In the genomic region with DNA sequence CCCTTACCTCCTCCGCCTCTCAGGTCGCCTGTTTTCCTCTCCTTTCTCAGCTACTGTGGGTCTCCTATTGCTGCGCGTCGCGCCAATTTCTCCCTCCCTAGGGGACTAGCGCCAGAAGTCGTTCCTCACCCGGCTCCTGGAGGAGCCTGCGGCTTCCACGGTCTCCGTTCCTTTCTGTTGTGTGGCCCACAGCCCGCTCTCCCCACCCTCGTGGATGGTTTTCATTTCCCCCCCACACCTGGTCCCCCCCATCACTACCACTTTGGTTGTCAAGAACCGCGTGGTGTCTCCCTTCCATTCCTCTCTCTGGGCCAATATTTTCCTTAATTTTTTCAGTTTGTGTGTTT, we compare ENCODE assay signal across 8 cellular contexts. TPM values are rescaled to one million over a fixed set of nuclear protein-coding genes. Genes with fewer than 3 reads are reported as not detected.
DNase-seq lines count a peak whose midpoint lies in the region; ATAC-seq and TF ChIP-seq lines count a peak whose summit lies in the region.

No MANE protein-coding gene starts in this region.

- intact Hi-C loops in colonic mucosa (cut with DNase I), result loop anchor here (10.0 kb wide), 1 partner anchor 62 kb away; the partner anchor contains the start of gene SMYD3
- intact Hi-C loops in testis (cut with DNase I; ENCODE audit: low total_unique reads), result no loop called here

- H3K4me3 ChIP-seq in HEK293 (ENCODE audit: low read depth, low read length), result peak overlapping the region; percentile 75
- peak overlapping the region; percentile 93 for H3K4me3 ChIP-seq in colonic mucosa
- H3K4me3 ChIP-seq in lung, result peak overlapping the region; percentile 81
- peak overlapping the region; percentile 76 to 100 for H3K4me3 ChIP-seq in testis

- no peaks in the 10 kb centered on the region for H3K4me1 ChIP-seq in HEK293 (ENCODE audit: control insufficient read depth, insufficient read depth, low read length)
- H3K4me1 ChIP-seq in colonic mucosa, result peaks cover 8% of the 10 kb centered on the region
- H3K4me1 ChIP-seq in lung (ENCODE audit: control insufficient read depth in 2 of 2, insufficient read depth in 2 of 2, low read length in 2 of 2), result peaks cover 5 to 9% of the 10 kb centered on the region in 2 donors
- H3K4me1 ChIP-seq in testis, result peaks cover 22% of the 10 kb centered on the region

- CTCF ChIA-PET in HEK293 (lab: Yijun Ruan, JAX), result no interaction called here

- POLR2A ChIA-PET in HEK293 (lab: Yijun Ruan, JAX), result no interaction called here

- H3K27ac ChIP-seq in HEK293 (ENCODE audit: extremely low read depth, low read depth, low read length) (peak overlapping the region; percentile 38; the same call in 1 of the 2 replicates), colonic mucosa (peak overlapping the region; percentile 98), lung (ENCODE audit: low read depth in 1 of 2, low read length in 1 of 2) (peak overlapping the region; percentile 93 to 95), testis (peak overlapping the region; percentile 95 to 97)

- H3K9me3 ChIP-seq in HEK293 (ENCODE audit: control insufficient read depth, insufficient read depth, low read depth, low read length) (no peaks in the 10 kb centered on the region), colonic mucosa (no peaks in the 10 kb centered on the region), lung (ENCODE audit: control insufficient read depth in 2 of 2, insufficient read depth in 1 of 2, low read length in 1 of 2) (no peaks in the 10 kb centered on the region), testis (no peaks in the 10 kb centered on the region)

- WGBS in lung, 2 donors, result 0% methylated on average over 15 to 16 of the region's 16 CpGs
- WGBS in testis, 2 donors, result 0 to 1% methylated on average over 16 of the region's 16 CpGs

- H3K27me3 ChIP-seq in colonic mucosa (no peaks in the 10 kb centered on the region), lung (ENCODE audit: control insufficient read depth, insufficient read depth) (no peaks in the 10 kb centered on the region), testis (no peaks in the 10 kb centered on the region)

- peak overlapping the region; percentile 86 to 96 for H3K9ac ChIP-seq in colonic mucosa (ENCODE audit: low read depth in 2 of 2, low read length in 2 of 2)

- no peak for TF ChIP-seq POLR2A in testis (IDR thresholded peaks at IDR 0.05)

- peak; percentile 19 to 26 for DNase-seq in activated CD4-positive, alpha-beta T cell treated with anti-CD3 and anti-CD28 coated beads for 24 hours (ENCODE audit: low read depth in 2 of 2)
- no peak for DNase-seq in activated CD4-positive, alpha-beta T cell treated with anti-CD3 and anti-CD28 coated beads for 1 hour
- DNase-seq in NCI-H226 (peak; percentile 9), colonic mucosa (no peak), lung (ENCODE audit: low spot score) (no peak), testis (peak; percentile 55), NCI-H1048 (lab: John Stamatoyannopoulos, UW) (no peak)

- H3K36me3 ChIP-seq in HEK293 (ENCODE audit: control insufficient read depth in 2 of 2, insufficient read depth in 1 of 2, low read length in 2 of 2) (peaks cover 0 to 8% of the 10 kb centered on the region in 2 experiments; a peak in 1 of 3 replicates), colonic mucosa (no peaks in the 10 kb centered on the region), lung (ENCODE audit: control insufficient read depth in 2 of 2, insufficient read depth in 2 of 2, low read length in 2 of 2) (no peaks in the 10 kb centered on the region), testis (ENCODE audit: low read depth, missing control alignments) (no peaks in the 10 kb centered on the region)

- TF ChIP-seq CTCF in HEK293 (tag by site-specific recombination; IDR thresholded peaks at IDR 0.05) (no peak), colonic mucosa (IDR thresholded peaks at IDR 0.05) (no peak), lung (IDR thresholded peaks at IDR 0.05; ENCODE audit: control extremely low read depth, extremely low read depth) (no peak), testis (IDR thresholded peaks at IDR 0.05) (no peak)

- ATAC-seq in lung (ENCODE audit: insufficient read depth, low FRiP score), result no peak

TF ChIP-seq in HEK293, 187 proteins besides CTCF, POLR2A, EP300 and RAD21:
- TF ChIP-seq ZNF707 (tag by site-specific recombination; IDR thresholded peaks at IDR 0.05), result no peak
- TF ChIP-seq, protein P1, sequence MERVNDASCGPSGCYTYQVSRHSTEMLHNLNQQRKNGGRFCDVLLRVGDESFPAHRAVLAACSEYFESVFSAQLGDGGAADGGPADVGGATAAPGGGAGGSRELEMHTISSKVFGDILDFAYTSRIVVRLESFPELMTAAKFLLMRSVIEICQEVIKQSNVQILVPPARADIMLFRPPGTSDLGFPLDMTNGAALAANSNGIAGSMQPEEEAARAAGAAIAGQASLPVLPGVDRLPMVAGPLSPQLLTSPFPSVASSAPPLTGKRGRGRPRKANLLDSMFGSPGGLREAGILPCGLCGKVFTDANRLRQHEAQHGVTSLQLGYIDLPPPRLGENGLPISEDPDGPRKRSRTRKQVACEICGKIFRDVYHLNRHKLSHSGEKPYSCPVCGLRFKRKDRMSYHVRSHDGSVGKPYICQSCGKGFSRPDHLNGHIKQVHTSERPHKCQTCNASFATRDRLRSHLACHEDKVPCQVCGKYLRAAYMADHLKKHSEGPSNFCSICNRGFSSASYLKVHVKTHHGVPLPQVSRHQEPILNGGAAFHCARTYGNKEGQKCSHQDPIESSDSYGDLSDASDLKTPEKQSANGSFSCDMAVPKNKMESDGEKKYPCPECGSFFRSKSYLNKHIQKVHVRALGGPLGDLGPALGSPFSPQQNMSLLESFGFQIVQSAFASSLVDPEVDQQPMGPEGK (tag by site-specific recombination; IDR thresholded peaks at IDR 0.05), result peak; percentile 53; the same call in 1 of the 2 replicates
- TF ChIP-seq ZNF785 (tag by site-specific recombination; IDR thresholded peaks at IDR 0.05), result no peak
- TF ChIP-seq ZNF223 (tag by site-specific recombination; IDR thresholded peaks at IDR 0.05), result no peak
- TF ChIP-seq OSR2 (tag by site-specific recombination; IDR thresholded peaks at IDR 0.05), result peak; percentile 29; the same call in 1 of the 2 replicates
- 0 out of 2 replicates have a peak, but pooled peaks have one; percentile 5 for TF ChIP-seq ZNF341 (tag by site-specific recombination; IDR thresholded peaks at IDR 0.05; ENCODE audit: low read depth)
- no peak for TF ChIP-seq ZNF302 (tag by site-specific recombination; IDR thresholded peaks at IDR 0.05; ENCODE audit: low read depth)
- 0 out of 2 replicates have a peak, but pooled peaks have one; percentile 22 for TF ChIP-seq ZBTB48 (tag by site-specific recombination; IDR thresholded peaks at IDR 0.05)
- TF ChIP-seq ZBTB1 (tag by site-specific recombination; IDR thresholded peaks at IDR 0.05), result no peak
- no peak for TF ChIP-seq AEBP2 (tag by site-specific recombination; IDR thresholded peaks at IDR 0.05; ENCODE audit: borderline replicate concordance)
- TF ChIP-seq, protein P2, sequence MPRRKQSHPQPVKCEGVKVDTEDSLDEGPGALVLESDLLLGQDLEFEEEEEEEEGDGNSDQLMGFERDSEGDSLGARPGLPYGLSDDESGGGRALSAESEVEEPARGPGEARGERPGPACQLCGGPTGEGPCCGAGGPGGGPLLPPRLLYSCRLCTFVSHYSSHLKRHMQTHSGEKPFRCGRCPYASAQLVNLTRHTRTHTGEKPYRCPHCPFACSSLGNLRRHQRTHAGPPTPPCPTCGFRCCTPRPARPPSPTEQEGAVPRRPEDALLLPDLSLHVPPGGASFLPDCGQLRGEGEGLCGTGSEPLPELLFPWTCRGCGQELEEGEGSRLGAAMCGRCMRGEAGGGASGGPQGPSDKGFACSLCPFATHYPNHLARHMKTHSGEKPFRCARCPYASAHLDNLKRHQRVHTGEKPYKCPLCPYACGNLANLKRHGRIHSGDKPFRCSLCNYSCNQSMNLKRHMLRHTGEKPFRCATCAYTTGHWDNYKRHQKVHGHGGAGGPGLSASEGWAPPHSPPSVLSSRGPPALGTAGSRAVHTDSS (tag by site-specific recombination; IDR thresholded peaks at IDR 0.05), result no peak
- peak; percentile 62 for TF ChIP-seq ZNF398 (tag by site-specific recombination; IDR thresholded peaks at IDR 0.05)
TF ChIP-seq in HEK293: peak in this region for 5.

RNA-seq across cellular contexts. Expression of gene CNST, which starts 0.5 kb away (rescaled TPM):
- total RNA-seq in colonic mucosa, result 10 to 100 TPM; 20.9 to 43.1 TPM
- total RNA-seq in lung, result 10 to 100 TPM; 24.0 to 37.3 TPM
- 10 to 100 TPM in 1 of 2 donors, 1 to 10 TPM in 1; 6.1 to 10.5 TPM for polyA plus RNA-seq in lung
- total RNA-seq in testis, result 10 to 100 TPM; 56.7 to 61.6 TPM
- polyA plus RNA-seq in testis (ENCODE audit: insufficient read depth, low read depth, low replicate concordance), result 26.6 TPM

RNA-seq across cellular contexts. Expression of gene TFB2M, which starts 0.7 kb away (rescaled TPM):
- 10 to 100 TPM; 11.3 to 14.0 TPM for total RNA-seq in colonic mucosa
- 10 to 100 TPM; 10.4 to 13.3 TPM for total RNA-seq in lung
- polyA plus RNA-seq in lung, result 10 to 100 TPM in 1 of 2 donors, 1 to 10 TPM in 1; 5.5 to 11.2 TPM
- 10 to 100 TPM; 19.8 to 20.0 TPM for total RNA-seq in testis
- 15.7 TPM for polyA plus RNA-seq in testis (ENCODE audit: insufficient read depth, low read depth, low replicate concordance)

RNA-seq across cellular contexts. Expression of gene SMYD3, which starts 59.7 kb away (rescaled TPM):
- total RNA-seq in colonic mucosa (10 to 100 TPM; 16.2 to 16.4 TPM), lung (10 to 100 TPM; 28.7 to 40.1 TPM), testis (10 to 100 TPM; 38.7 to 38.8 TPM)
- polyA plus RNA-seq in lung (10 to 100 TPM; 10.5 to 36.3 TPM), testis (ENCODE audit: insufficient read depth, low read depth, low replicate concordance) (23.0 TPM)

Comparison
In these comparisons a context has a peak if more than half of its experiments do, and no peak if none do; other contexts are left out.
1. DNase-seq: peak in activated CD4-positive, alpha-beta T cell treated with anti-CD3 and anti-CD28 coated beads for 24 hours (2 of 2), NCI-H226 (single experiment) and testis (single experiment); none in activated CD4-positive, alpha-beta T cell treated with anti-CD3 and anti-CD28 coated beads for 1 hour (single experiment), colonic mucosa (single experiment), lung (single experiment) and NCI-H1048 (single experiment).
2. H3K27ac ChIP-seq: peak in every context shown above with its lines; median percentile 98 in colonic mucosa; 96 in testis; 94 in lung; 38 in HEK293.
3. Peak in every context shown above with its lines, with median percentiles within 50 percentile points of each other: H3K4me3 ChIP-seq.